In genomic region chr16:87667946-87668345, GRCh38 we compare ENCODE assay signal across 29 cellular contexts.
"Had no signal": no experiment of that assay in that cellular context is flagged by ENCODE, and none has a peak within 500 bp of the region (broad histone marks: within the 10 kb centered on the region; RNA-seq: fewer than 3 reads in every experiment).

No MANE protein-coding gene starts in this region.

- FAIRE-seq: islet of Langerhans, kidney had no signal

- H3K9ac ChIP-seq: neural progenitor cell had no signal

- H3K4me1 ChIP-seq: left lung, lower lobe of right lung, neural progenitor cell, right atrium auricular region, right lobe of liver, stomach, testis, thyroid gland, transverse colon, upper lobe of left lung, vagina had no signal

- H3K4me1 Mint-ChIP-seq: immature natural killer cell; naive thymus-derived CD8-positive, alpha-beta T cell; nephron; neural progenitor cell; stimulated activated naive B cell treated with anti-CD40 and anti-IgM and Interleukin-4, amounts not matched to agents 10 μg/mL and 1 μg/mL and 100 μg/mL, for 72 hours had no signal

- ATAC-seq: left colon; left lung; lower lobe of right lung; naive thymus-derived CD8-positive, alpha-beta T cell; right lobe of liver; stimulated activated naive B cell treated with anti-CD40 and anti-IgM and Interleukin-4, amounts not matched to agents 10 μg/mL and 1 μg/mL and 100 μg/mL, for 72 hours; stimulated activated naive CD8-positive, alpha-beta T cell treated with anti-CD3 and anti-CD28 coated beads, Interleukin-15, Interleukin-2, amounts not matched to agents 100 U/mL and 50 U/mL, for 24 hours had no signal

- H3K9me3 ChIP-seq: left lung, lower lobe of right lung, ovary, right atrium auricular region, right lobe of liver, stomach, testis, thyroid gland, transverse colon, upper lobe of left lung, vagina had no signal

- H3K27me3 Mint-ChIP-seq: progenitor cell of endocrine pancreas had no signal

- H3K4me3 Mint-ChIP-seq: immature natural killer cell; naive thymus-derived CD8-positive, alpha-beta T cell; nephron; neural progenitor cell; stimulated activated naive B cell treated with anti-CD40 and anti-IgM and Interleukin-4, amounts not matched to agents 10 μg/mL and 1 μg/mL and 100 μg/mL, for 72 hours had no signal

- H3K4me2 ChIP-seq: neural progenitor cell, smooth muscle cell had no signal

- DNase-seq: hypothalamus; immature natural killer cell; kidney; left colon; lower lobe of right lung; mammary epithelial cell; mesenchymal stem cell; naive thymus-derived CD8-positive, alpha-beta T cell; ovary; right lobe of liver; stimulated activated CD4-positive, alpha-beta T cell treated with anti-CD3 and anti-CD28 coated beads, Interleukin-1b, Interleukin-23, amount 100 ng/mL, for 48 hours; stimulated activated CD4-positive, alpha-beta T cell treated with anti-CD3 and anti-CD28 coated beads, Interleukin-2, amount 100 ng/mL, for 48 hours; stimulated activated CD4-positive, alpha-beta T cell treated with anti-CD3 and anti-CD28 coated beads, Interleukin-4, amount 100 ng/mL, for 4 hours; stimulated activated CD8-positive, alpha-beta memory T cell treated with anti-CD3 and anti-CD28 coated beads, Interleukin-4, amount 100 ng/mL, for 48 hours; stimulated activated naive B cell treated with anti-CD40 and anti-IgM and Interleukin-4, amounts not matched to agents 10 μg/mL and 1 μg/mL and 100 μg/mL, for 72 hours; stimulated activated naive CD8-positive, alpha-beta T cell treated with anti-CD3 and anti-CD28 coated beads, Interleukin-15, Interleukin-2, amounts not matched to agents 100 U/mL and 50 U/mL, for 24 hours; stomach; testis; thyroid gland; transverse colon had no signal

- H3K27ac ChIP-seq: left lung, lower lobe of right lung, neural progenitor cell, ovary, right atrium auricular region, right lobe of liver, stomach, testis, thyroid gland, transverse colon, upper lobe of left lung, vagina had no signal

- H3K27me3 ChIP-seq: neural progenitor cell, ovary, right atrium auricular region, right lobe of liver, testis, thyroid gland, transverse colon, upper lobe of left lung, vagina had no signal

- H2AFZ ChIP-seq: neural progenitor cell had no signal

- H3K9me3 Mint-ChIP-seq: immature natural killer cell; naive thymus-derived CD8-positive, alpha-beta T cell; nephron; neural progenitor cell; stimulated activated naive B cell treated with anti-CD40 and anti-IgM and Interleukin-4, amounts not matched to agents 10 μg/mL and 1 μg/mL and 100 μg/mL, for 72 hours had no signal

- H3K36me3 Mint-ChIP-seq: immature natural killer cell; naive thymus-derived CD8-positive, alpha-beta T cell; neural progenitor cell; stimulated activated naive B cell treated with anti-CD40 and anti-IgM and Interleukin-4, amounts not matched to agents 10 μg/mL and 1 μg/mL and 100 μg/mL, for 72 hours had no signal

- H3K27ac Mint-ChIP-seq: immature natural killer cell; naive thymus-derived CD8-positive, alpha-beta T cell; nephron; neural progenitor cell; stimulated activated naive B cell treated with anti-CD40 and anti-IgM and Interleukin-4, amounts not matched to agents 10 μg/mL and 1 μg/mL and 100 μg/mL, for 72 hours had no signal

- H3K36me3 ChIP-seq: left lung, lower lobe of right lung, neural progenitor cell, ovary, right atrium auricular region, right lobe of liver, stomach, thyroid gland, transverse colon, upper lobe of left lung, vagina had no signal

- H3K4me3 ChIP-seq: left lung, lower lobe of right lung, neural progenitor cell, ovary, right atrium auricular region, right lobe of liver, smooth muscle cell, stomach, testis, thyroid gland, transverse colon, upper lobe of left lung, vagina had no signal
